1 cellular context compared by ENCODE assay signal in the genomic region with DNA sequence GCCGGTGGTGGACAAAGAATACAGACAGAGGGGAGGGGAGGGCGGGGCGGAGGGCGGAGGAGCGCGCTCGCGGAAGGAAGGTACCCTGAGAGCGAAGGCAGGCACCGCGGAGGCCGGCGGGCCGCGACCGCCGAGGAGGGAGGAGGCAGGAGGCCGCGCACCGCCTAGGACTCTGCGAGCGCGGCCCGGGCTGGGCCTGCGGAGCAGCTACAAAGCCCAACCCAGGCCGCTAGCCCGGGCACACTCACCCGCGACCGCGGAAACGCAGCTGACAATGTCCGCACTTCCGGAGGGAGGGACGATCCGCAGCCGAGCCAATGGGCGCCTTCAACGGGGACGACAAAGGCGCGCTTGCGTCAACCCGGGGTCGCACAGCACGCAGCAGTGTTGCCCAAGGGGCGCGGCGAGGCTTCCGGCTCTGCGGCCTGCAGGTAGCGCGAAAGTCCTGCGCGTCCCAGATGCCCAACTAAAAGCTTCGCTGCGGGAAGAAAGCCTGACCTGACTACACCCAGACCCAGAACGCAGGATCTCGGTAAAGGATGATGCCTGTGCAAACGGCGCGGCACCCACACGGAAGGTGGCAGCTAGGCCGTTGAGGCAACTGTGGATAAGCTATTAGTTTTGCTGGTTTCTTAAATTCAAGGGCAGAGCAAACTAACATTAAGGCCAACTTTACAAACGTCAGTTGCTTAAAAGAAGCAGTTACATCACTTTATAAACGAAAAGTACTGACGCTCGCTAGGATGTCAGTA.
TF ChIP-seq lines count a peak whose summit lies in the region.

A gene (minus strand): TSS at position 276 of the 752 bp plus-strand sequence. CDS start 3,486 bp downstream, outside the sequence.

TF ChIP-seq in HepG2, 621 proteins besides CTCF, POLR2A, EP300 and RAD21 (continued from another document and continues in another):
- TF ChIP-seq, protein P1, sequence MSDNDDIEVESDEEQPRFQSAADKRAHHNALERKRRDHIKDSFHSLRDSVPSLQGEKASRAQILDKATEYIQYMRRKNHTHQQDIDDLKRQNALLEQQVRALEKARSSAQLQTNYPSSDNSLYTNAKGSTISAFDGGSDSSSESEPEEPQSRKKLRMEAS (IDR thresholded peaks at IDR 0.05), result peak; percentile 85
- TF ChIP-seq HDAC1 (CRISPR knock-in tag; IDR thresholded peaks at IDR 0.05) (peak; percentile 94), TSC22D2 (CRISPR knock-in tag; IDR thresholded peaks at IDR 0.05; ENCODE audit: borderline replicate concordance) (0 out of 2 replicates have a peak, but pooled peaks have one; percentile 36), ZNF768 (CRISPR knock-in tag; IDR thresholded peaks at IDR 0.05) (peak; percentile 80), KMT2A (CRISPR knock-in tag; IDR thresholded peaks at IDR 0.05) (peak; percentile 96), NFYB (CRISPR knock-in tag; IDR thresholded peaks at IDR 0.05) (peak; percentile 87), ZNF558 (CRISPR knock-in tag; IDR thresholded peaks at IDR 0.05; ENCODE audit: borderline replicate concordance) (0 out of 2 replicates have a peak, but pooled peaks have one; percentile 42), ZMYM2 (CRISPR knock-in tag; IDR thresholded peaks at IDR 0.05) (no peak), ZSCAN29 (CRISPR knock-in tag; conservative IDR thresholded peaks at IDR 0.05) (no peak; the same call in 1 of the 2 replicates), HES4 (CRISPR knock-in tag; IDR thresholded peaks at IDR 0.05; ENCODE audit: borderline replicate concordance) (peak; percentile 80; the same call in 1 of the 2 replicates), HNRNPK (IDR thresholded peaks at IDR 0.05; ENCODE audit: low read depth, low read length, poor library complexity, severe bottlenecking) (peak; percentile 86), ZNF788 (CRISPR knock-in tag; IDR thresholded peaks at IDR 0.05; ENCODE audit: borderline replicate concordance) (peak; percentile 95), ARNTL (CRISPR knock-in tag; IDR thresholded peaks at IDR 0.05) (peak; percentile 19; the same call in 1 of the 2 replicates), ZNF850 (CRISPR knock-in tag; conservative IDR thresholded peaks at IDR 0.05) (no peak), THAP11 (CRISPR knock-in tag; IDR thresholded peaks at IDR 0.05) (peak; percentile 92), ZNF629 (CRISPR knock-in tag; conservative IDR thresholded peaks at IDR 0.05) (peak; percentile 50), ZNF556 (CRISPR knock-in tag; IDR thresholded peaks at IDR 0.05; ENCODE audit: borderline replicate concordance) (peak; percentile 58; the same call in 1 of the 2 replicates), HOXA5 (CRISPR knock-in tag; IDR thresholded peaks at IDR 0.05) (peak; percentile 71; the same call in 1 of the 2 replicates), SYNCRIP (IDR thresholded peaks at IDR 0.05; ENCODE audit: insufficient read depth, low read depth, low read length) (no peak), RNF2 (conservative IDR thresholded peaks at IDR 0.05; ENCODE audit: low read depth) (0 out of 2 replicates have a peak, but pooled peaks have one; percentile 62), ZNF790 (CRISPR knock-in tag; IDR thresholded peaks at IDR 0.05; ENCODE audit: borderline replicate concordance) (peak; percentile 89; the same call in 1 of the 2 replicates), NCOA1 (CRISPR knock-in tag; IDR thresholded peaks at IDR 0.05) (peak; percentile 79; the same call in 1 of the 2 replicates), KLF6 (CRISPR knock-in tag; IDR thresholded peaks at IDR 0.05) (peak; percentile 93; the same call in 1 of the 2 replicates), NCOA5 (CRISPR knock-in tag; IDR thresholded peaks at IDR 0.05) (peak; percentile 73; the same call in 1 of the 2 replicates), CEBPG (CRISPR knock-in tag; IDR thresholded peaks at IDR 0.05) (peak; percentile 96), ZNF235 (CRISPR knock-in tag; IDR thresholded peaks at IDR 0.05; ENCODE audit: borderline replicate concordance) (peak; percentile 79; the same call in 1 of the 2 replicates)
- TF ChIP-seq, protein P2, sequence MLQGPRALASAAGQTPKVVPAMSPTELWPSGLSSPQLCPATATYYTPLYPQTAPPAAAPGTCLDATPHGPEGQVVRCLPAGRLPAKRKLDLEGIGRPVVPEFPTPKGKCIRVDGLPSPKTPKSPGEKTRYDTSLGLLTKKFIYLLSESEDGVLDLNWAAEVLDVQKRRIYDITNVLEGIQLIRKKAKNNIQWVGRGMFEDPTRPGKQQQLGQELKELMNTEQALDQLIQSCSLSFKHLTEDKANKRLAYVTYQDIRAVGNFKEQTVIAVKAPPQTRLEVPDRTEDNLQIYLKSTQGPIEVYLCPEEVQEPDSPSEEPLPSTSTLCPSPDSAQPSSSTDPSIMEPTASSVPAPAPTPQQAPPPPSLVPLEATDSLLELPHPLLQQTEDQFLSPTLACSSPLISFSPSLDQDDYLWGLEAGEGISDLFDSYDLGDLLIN (CRISPR knock-in tag; IDR thresholded peaks at IDR 0.05; ENCODE audit: borderline replicate concordance), result no peak
- TF ChIP-seq, protein P3, sequence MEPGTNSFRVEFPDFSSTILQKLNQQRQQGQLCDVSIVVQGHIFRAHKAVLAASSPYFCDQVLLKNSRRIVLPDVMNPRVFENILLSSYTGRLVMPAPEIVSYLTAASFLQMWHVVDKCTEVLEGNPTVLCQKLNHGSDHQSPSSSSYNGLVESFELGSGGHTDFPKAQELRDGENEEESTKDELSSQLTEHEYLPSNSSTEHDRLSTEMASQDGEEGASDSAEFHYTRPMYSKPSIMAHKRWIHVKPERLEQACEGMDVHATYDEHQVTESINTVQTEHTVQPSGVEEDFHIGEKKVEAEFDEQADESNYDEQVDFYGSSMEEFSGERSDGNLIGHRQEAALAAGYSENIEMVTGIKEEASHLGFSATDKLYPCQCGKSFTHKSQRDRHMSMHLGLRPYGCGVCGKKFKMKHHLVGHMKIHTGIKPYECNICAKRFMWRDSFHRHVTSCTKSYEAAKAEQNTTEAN (CRISPR knock-in tag; conservative IDR thresholded peaks at IDR 0.05), result 0 out of 2 replicates have a peak, but pooled peaks have one; percentile 56
- TF ChIP-seq, protein P4, sequence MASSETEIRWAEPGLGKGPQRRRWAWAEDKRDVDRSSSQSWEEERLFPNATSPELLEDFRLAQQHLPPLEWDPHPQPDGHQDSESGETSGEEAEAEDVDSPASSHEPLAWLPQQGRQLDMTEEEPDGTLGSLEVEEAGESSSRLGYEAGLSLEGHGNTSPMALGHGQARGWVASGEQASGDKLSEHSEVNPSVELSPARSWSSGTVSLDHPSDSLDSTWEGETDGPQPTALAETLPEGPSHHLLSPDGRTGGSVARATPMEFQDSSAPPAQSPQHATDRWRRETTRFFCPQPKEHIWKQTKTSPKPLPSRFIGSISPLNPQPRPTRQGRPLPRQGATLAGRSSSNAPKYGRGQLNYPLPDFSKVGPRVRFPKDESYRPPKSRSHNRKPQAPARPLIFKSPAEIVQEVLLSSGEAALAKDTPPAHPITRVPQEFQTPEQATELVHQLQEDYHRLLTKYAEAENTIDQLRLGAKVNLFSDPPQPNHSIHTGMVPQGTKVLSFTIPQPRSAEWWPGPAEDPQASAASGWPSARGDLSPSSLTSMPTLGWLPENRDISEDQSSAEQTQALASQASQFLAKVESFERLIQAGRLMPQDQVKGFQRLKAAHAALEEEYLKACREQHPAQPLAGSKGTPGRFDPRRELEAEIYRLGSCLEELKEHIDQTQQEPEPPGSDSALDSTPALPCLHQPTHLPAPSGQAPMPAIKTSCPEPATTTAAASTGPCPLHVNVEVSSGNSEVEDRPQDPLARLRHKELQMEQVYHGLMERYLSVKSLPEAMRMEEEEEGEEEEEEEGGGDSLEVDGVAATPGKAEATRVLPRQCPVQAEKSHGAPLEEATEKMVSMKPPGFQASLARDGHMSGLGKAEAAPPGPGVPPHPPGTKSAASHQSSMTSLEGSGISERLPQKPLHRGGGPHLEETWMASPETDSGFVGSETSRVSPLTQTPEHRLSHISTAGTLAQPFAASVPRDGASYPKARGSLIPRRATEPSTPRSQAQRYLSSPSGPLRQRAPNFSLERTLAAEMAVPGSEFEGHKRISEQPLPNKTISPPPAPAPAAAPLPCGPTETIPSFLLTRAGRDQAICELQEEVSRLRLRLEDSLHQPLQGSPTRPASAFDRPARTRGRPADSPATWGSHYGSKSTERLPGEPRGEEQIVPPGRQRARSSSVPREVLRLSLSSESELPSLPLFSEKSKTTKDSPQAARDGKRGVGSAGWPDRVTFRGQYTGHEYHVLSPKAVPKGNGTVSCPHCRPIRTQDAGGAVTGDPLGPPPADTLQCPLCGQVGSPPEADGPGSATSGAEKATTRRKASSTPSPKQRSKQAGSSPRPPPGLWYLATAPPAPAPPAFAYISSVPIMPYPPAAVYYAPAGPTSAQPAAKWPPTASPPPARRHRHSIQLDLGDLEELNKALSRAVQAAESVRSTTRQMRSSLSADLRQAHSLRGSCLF (CRISPR knock-in tag; IDR thresholded peaks at IDR 0.05; ENCODE audit: borderline replicate concordance), result no peak; the same call in 1 of the 2 replicates
- TF ChIP-seq, protein P5, sequence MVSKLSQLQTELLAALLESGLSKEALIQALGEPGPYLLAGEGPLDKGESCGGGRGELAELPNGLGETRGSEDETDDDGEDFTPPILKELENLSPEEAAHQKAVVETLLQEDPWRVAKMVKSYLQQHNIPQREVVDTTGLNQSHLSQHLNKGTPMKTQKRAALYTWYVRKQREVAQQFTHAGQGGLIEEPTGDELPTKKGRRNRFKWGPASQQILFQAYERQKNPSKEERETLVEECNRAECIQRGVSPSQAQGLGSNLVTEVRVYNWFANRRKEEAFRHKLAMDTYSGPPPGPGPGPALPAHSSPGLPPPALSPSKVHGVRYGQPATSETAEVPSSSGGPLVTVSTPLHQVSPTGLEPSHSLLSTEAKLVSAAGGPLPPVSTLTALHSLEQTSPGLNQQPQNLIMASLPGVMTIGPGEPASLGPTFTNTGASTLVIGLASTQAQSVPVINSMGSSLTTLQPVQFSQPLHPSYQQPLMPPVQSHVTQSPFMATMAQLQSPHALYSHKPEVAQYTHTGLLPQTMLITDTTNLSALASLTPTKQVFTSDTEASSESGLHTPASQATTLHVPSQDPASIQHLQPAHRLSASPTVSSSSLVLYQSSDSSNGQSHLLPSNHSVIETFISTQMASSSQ (IDR thresholded peaks at IDR 0.05; ENCODE audit: low read depth), result no peak
- TF ChIP-seq, protein P5 (CRISPR knock-in tag; IDR thresholded peaks at IDR 0.05; ENCODE audit: borderline replicate concordance), result peak; percentile 85; the same call in 1 of the 2 replicates
- TF ChIP-seq, protein P6, sequence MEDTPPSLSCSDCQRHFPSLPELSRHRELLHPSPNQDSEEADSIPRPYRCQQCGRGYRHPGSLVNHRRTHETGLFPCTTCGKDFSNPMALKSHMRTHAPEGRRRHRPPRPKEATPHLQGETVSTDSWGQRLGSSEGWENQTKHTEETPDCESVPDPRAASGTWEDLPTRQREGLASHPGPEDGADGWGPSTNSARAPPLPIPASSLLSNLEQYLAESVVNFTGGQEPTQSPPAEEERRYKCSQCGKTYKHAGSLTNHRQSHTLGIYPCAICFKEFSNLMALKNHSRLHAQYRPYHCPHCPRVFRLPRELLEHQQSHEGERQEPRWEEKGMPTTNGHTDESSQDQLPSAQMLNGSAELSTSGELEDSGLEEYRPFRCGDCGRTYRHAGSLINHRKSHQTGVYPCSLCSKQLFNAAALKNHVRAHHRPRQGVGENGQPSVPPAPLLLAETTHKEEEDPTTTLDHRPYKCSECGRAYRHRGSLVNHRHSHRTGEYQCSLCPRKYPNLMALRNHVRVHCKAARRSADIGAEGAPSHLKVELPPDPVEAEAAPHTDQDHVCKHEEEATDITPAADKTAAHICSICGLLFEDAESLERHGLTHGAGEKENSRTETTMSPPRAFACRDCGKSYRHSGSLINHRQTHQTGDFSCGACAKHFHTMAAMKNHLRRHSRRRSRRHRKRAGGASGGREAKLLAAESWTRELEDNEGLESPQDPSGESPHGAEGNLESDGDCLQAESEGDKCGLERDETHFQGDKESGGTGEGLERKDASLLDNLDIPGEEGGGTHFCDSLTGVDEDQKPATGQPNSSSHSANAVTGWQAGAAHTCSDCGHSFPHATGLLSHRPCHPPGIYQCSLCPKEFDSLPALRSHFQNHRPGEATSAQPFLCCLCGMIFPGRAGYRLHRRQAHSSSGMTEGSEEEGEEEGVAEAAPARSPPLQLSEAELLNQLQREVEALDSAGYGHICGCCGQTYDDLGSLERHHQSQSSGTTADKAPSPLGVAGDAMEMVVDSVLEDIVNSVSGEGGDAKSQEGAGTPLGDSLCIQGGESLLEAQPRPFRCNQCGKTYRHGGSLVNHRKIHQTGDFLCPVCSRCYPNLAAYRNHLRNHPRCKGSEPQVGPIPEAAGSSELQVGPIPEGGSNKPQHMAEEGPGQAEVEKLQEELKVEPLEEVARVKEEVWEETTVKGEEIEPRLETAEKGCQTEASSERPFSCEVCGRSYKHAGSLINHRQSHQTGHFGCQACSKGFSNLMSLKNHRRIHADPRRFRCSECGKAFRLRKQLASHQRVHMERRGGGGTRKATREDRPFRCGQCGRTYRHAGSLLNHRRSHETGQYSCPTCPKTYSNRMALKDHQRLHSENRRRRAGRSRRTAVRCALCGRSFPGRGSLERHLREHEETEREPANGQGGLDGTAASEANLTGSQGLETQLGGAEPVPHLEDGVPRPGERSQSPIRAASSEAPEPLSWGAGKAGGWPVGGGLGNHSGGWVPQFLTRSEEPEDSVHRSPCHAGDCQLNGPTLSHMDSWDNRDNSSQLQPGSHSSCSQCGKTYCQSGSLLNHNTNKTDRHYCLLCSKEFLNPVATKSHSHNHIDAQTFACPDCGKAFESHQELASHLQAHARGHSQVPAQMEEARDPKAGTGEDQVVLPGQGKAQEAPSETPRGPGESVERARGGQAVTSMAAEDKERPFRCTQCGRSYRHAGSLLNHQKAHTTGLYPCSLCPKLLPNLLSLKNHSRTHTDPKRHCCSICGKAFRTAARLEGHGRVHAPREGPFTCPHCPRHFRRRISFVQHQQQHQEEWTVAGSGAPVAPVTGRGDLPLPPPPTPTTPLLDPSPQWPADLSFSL (CRISPR knock-in tag; IDR thresholded peaks at IDR 0.05), result no peak
- TF ChIP-seq, protein P7, sequence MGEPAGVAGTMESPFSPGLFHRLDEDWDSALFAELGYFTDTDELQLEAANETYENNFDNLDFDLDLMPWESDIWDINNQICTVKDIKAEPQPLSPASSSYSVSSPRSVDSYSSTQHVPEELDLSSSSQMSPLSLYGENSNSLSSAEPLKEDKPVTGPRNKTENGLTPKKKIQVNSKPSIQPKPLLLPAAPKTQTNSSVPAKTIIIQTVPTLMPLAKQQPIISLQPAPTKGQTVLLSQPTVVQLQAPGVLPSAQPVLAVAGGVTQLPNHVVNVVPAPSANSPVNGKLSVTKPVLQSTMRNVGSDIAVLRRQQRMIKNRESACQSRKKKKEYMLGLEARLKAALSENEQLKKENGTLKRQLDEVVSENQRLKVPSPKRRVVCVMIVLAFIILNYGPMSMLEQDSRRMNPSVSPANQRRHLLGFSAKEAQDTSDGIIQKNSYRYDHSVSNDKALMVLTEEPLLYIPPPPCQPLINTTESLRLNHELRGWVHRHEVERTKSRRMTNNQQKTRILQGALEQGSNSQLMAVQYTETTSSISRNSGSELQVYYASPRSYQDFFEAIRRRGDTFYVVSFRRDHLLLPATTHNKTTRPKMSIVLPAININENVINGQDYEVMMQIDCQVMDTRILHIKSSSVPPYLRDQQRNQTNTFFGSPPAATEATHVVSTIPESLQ (CRISPR knock-in tag; conservative IDR thresholded peaks at IDR 0.05), result no peak
